ENCODE assay signal across 8 cellular contexts in the genomic region with DNA sequence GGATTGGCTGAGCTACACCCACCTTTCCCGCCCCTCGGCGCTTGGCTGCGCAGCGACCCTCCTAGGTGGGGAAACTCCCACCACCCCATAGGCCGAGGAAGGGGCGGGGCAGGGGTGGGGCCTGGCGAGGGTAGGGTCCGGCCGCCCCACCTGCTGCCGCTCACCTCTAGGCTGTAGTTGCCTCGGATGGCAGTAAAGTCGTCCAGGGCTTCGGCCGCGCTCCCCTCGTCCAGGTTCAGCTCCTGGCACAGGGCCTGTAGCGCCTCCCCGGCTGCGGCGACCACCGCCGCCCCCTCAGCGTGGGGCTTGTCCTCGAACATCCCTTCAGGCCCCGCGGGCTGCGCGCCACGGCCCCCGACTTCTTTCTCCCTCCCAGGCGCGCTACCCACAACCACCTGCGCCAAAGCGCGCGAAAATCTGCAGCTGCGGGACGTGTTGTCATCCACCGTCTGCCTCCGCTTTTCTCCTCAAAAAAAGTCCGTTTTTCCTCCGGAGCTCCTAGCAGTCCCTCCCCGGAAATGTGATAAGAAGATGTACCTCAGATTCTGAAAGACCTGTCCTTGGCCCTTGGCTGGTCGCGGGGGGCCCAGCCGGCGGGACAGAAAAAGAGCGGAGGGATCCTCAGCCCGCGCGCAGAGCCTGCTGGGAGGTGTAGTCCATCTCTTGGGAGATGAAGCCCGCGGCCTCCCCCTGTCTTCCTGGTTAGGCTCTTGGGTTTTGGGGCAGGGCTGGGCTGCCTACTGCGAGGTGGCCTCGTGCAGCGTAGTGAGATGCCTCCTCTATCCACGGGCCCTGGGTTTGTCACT. TPM values are rescaled to one million over a fixed set of nuclear protein-coding genes. Genes with fewer than 3 reads are reported as not detected.
DNase-seq lines count a peak whose midpoint lies in the region; ATAC-seq and TF ChIP-seq lines count a peak whose summit lies in the region.

A gene with protein sequence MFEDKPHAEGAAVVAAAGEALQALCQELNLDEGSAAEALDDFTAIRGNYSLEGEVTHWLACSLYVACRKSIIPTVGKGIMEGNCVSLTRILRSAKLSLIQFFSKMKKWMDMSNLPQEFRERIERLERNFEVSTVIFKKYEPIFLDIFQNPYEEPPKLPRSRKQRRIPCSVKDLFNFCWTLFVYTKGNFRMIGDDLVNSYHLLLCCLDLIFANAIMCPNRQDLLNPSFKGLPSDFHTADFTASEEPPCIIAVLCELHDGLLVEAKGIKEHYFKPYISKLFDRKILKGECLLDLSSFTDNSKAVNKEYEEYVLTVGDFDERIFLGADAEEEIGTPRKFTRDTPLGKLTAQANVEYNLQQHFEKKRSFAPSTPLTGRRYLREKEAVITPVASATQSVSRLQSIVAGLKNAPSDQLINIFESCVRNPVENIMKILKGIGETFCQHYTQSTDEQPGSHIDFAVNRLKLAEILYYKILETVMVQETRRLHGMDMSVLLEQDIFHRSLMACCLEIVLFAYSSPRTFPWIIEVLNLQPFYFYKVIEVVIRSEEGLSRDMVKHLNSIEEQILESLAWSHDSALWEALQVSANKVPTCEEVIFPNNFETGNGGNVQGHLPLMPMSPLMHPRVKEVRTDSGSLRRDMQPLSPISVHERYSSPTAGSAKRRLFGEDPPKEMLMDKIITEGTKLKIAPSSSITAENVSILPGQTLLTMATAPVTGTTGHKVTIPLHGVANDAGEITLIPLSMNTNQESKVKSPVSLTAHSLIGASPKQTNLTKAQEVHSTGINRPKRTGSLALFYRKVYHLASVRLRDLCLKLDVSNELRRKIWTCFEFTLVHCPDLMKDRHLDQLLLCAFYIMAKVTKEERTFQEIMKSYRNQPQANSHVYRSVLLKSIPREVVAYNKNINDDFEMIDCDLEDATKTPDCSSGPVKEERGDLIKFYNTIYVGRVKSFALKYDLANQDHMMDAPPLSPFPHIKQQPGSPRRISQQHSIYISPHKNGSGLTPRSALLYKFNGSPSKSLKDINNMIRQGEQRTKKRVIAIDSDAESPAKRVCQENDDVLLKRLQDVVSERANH (minus strand): TSS at position 389 of the 806 bp plus-strand sequence. CDS start 69 bp downstream, at position 320.

- ATAC-seq in GM19025 (IDR thresholded peaks at IDR 0.05; ENCODE audit: low read depth, unreplicated experiment) (peak; percentile 69), HG03342 (IDR thresholded peaks at IDR 0.05; ENCODE audit: unreplicated experiment) (peak; percentile 64)

- H3K27ac Mint-ChIP-seq in chondrocyte (ENCODE audit: unreplicated experiment), result peak within 1 kb of the TSS; percentile 97

- H3K9me3 Mint-ChIP-seq in chondrocyte (ENCODE audit: low read depth), result no peaks in the 10 kb centered on the region

- H3K27me3 ChIP-seq in kidney epithelial cell (ENCODE audit: control insufficient read depth, insufficient read depth, low read length), result no peaks in the 10 kb centered on the region

- H3K4me1 Mint-ChIP-seq in chondrocyte (ENCODE audit: low read depth), result peaks cover 14% of the 10 kb centered on the region

- TF ChIP-seq CTCF in chondrocyte (IDR thresholded peaks at IDR 0.05) (peak; percentile 56), kidney epithelial cell (IDR thresholded peaks at IDR 0.05; ENCODE audit: insufficient read depth, low read length, poor library complexity, severe bottlenecking) (peak; percentile 39)

- H3K4me3 ChIP-seq in kidney epithelial cell (ENCODE audit: low read depth, low read length), result peak within 1 kb of the TSS; percentile 60

- no peaks in the 10 kb centered on the region for H3K27me3 Mint-ChIP-seq in chondrocyte (ENCODE audit: low read depth)

- H3K4me3 Mint-ChIP-seq in chondrocyte (ENCODE audit: unreplicated experiment), result peak within 1 kb of the TSS; percentile 99

- no peaks in the 10 kb centered on the region for H3K36me3 Mint-ChIP-seq in chondrocyte (ENCODE audit: low read depth)

- DNase-seq in AG08395 (ENCODE audit: low spot score) (peak; percentile 86), NCI-H446 (lab: John Stamatoyannopoulos, UW) (peak; percentile 85 to 93), chondrocyte (ENCODE audit: low spot score) (no peak), kidney epithelial cell (ENCODE audit: low read depth) (no peak)
- DNase-seq in activated CD4-positive, CD25-positive, alpha-beta regulatory T cell treated with anti-CD3 and anti-CD28 coated beads, Interleukin-2, amount 50 U/mL, for 72 hours, result peak; percentile 85
- peak; percentile 92 for DNase-seq in stimulated activated CD4-positive, alpha-beta T cell treated with anti-CD3 and anti-CD28 coated beads, Interleukin-15, amount 100 ng/mL, for 24 hours

- no peaks in the 10 kb centered on the region for H3K36me3 ChIP-seq in kidney epithelial cell (ENCODE audit: control insufficient read depth, insufficient read depth, low read length)

RNA-seq across cellular contexts. Expression of the gene that starts here (rescaled TPM):
- total RNA-seq in chondrocyte, result 4.5 to 7.5 TPM (median 5.0 TPM) in 3 replicates
- total RNA-seq in kidney epithelial cell, result 5.6 and 8.7 TPM in 2 replicates

Comparison
In these comparisons a context has a peak if more than half of its experiments do, and no peak if none do; other contexts are left out.
1. DNase-seq: peak in AG08395 (single experiment), NCI-H446 (2 of 2), activated CD4-positive, CD25-positive, alpha-beta regulatory T cell treated with anti-CD3 and anti-CD28 coated beads, Interleukin-2, amount 50 U/mL, for 72 hours (single experiment) and stimulated activated CD4-positive, alpha-beta T cell treated with anti-CD3 and anti-CD28 coated beads, Interleukin-15, amount 100 ng/mL, for 24 hours (single experiment); none in chondrocyte (single experiment) and kidney epithelial cell (single experiment).